In the genomic region with DNA sequence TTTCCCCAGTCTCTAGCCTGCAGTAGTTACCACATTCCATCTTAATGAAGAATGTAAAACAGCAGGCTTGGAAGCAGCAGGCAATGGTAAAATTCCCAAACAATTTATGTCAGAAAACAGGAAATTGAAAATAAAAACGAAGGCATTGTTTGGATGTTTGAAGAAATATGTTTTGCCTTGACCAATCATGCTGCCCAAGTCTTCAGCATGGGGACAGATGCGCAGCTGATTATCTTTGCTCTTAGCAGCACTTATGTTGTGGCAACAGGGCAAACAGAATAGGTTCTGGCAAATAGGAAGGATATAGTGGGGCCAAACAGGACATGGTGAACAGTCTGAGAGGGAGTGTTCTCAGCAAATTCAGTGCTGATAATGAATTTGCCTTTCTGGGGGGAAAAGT, we compare ENCODE assay signal across 1 cellular context.
TF ChIP-seq lines count a peak whose summit lies in the region.

No MANE protein-coding gene starts in this region.

TF ChIP-seq in IMR-90, 13 proteins besides CTCF, POLR2A, EP300 and RAD21 (continued from another document):
- TF ChIP-seq MAZ (IDR thresholded peaks at IDR 0.05; ENCODE audit: borderline replicate concordance, low read depth, low read length) (no peak), BHLHE40 (IDR thresholded peaks at IDR 0.05; ENCODE audit: low read depth, low read length) (no peak), MXI1 (IDR thresholded peaks at IDR 0.05; ENCODE audit: borderline replicate concordance, low read depth, low read length) (no peak), CEBPB (IDR thresholded peaks at IDR 0.05; ENCODE audit: low read depth, low read length) (no peak), RFX5 (IDR thresholded peaks at IDR 0.05; ENCODE audit: low read depth, low read length) (no peak)
